In genomic region chr19:3880471-3881271, GRCh38 we compare ENCODE assay signal across 11 cellular contexts. TPM values are rescaled to one million over a fixed set of nuclear protein-coding genes. Genes with fewer than 3 reads are reported as not detected.
DNase-seq lines count a peak whose midpoint lies in the region; ATAC-seq, FAIRE-seq and TF ChIP-seq lines count a peak whose summit lies in the region.
"Had no signal": no experiment of that assay in that cellular context is flagged by ENCODE, and none has a peak within 500 bp of the region (broad histone marks: within the 10 kb centered on the region; RNA-seq: fewer than 3 reads in every experiment).

A gene with protein sequence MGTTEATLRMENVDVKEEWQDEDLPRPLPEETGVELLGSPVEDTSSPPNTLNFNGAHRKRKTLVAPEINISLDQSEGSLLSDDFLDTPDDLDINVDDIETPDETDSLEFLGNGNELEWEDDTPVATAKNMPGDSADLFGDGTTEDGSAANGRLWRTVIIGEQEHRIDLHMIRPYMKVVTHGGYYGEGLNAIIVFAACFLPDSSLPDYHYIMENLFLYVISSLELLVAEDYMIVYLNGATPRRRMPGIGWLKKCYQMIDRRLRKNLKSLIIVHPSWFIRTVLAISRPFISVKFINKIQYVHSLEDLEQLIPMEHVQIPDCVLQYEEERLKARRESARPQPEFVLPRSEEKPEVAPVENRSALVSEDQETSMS (plus strand): TSS chr19:3880685. CDS start chr19:3885768, 5,083 bp downstream.

- no peak for TF ChIP-seq CTCF in endothelial cell of umbilical vein (IDR thresholded peaks at IDR 0.05; ENCODE audit: extremely low read depth in 1 of 2, insufficient read depth in 1 of 2, low read depth in 1 of 2, low read length in 2 of 2)

- H3K27ac ChIP-seq in HUES48 (ENCODE audit: low read depth, low read length) = no peak within 1 kb of the TSS
- no peak within 1 kb of the TSS for H3K27ac ChIP-seq in endothelial cell of umbilical vein (ENCODE audit: insufficient read depth, low read depth, low read length)
- H3K27ac ChIP-seq: skin epidermis had no signal

- dilution Hi-C loops in endothelial cell of umbilical vein (cut with MboI; ENCODE audit: extremely low pct_ligation_motif_present, low sequenced_read_pairs) = no loop called here

- FAIRE-seq in endothelial cell of umbilical vein (lab: Jason Lieb, UNC) = no peak

- no peak within 1 kb of the TSS for H3K4me2 ChIP-seq in endothelial cell of umbilical vein (ENCODE audit: insufficient read depth, low read length)

- no TSS peak for BruUV-seq in endothelial cell of umbilical vein (replicated peaks; lab: Mats Ljungman, UMichigan)

- POLR2A ChIA-PET in endothelial cell of umbilical vein (lab: Charles Lee) = no interaction called here

- DNase-seq in NCI-H345 treated with DMSO at 0.1 percent for 48 hours (lab: John Stamatoyannopoulos, UW; ENCODE audit: unreplicated experiment) (peak; percentile 79), endothelial cell of umbilical vein (ENCODE audit: low read depth, low spot score) (no peak), putamen (ENCODE audit: low spot score) (peak; percentile 59), SHP77 (lab: John Stamatoyannopoulos, UW) (no peak), GM19240 (ENCODE audit: insufficient read length, low spot score) (no peak)
- DNase-seq: NCI-H1048 had no signal

- intact Hi-C loops in endothelial cell of umbilical vein (cut with micrococcal nuclease) = no loop called here

- no peaks in the 10 kb centered on the region for H4K20me1 ChIP-seq in endothelial cell of umbilical vein (replicated peaks; ENCODE audit: control insufficient read depth, extremely low read depth, insufficient read depth, low read length)

- CTCF ChIA-PET in endothelial cell of umbilical vein (lab: Charles Lee) = interaction anchor here (0.6 kb wide), 1 partner anchor 905 kb away, joined by 3 read pairs; no protein-coding TSS in a partner anchor

- H3K4me3 ChIP-seq in HUES48 (ENCODE audit: low read depth, low read length) (peak within 1 kb of the TSS; percentile 84), endothelial cell of umbilical vein (replicated peaks in 1 of 3; ENCODE audit: insufficient read depth in 1 of 3, low read depth in 1 of 3, low read length in 3 of 3) (no peak within 1 kb of the TSS)
- H3K4me3 ChIP-seq: skin epidermis had no signal

- no peak within 1 kb of the TSS for H2AFZ ChIP-seq in endothelial cell of umbilical vein (ENCODE audit: low read depth, low read length)

- H3K27me3 ChIP-seq in HUES48 (ENCODE audit: control insufficient read depth, insufficient read depth, low read length) (peaks cover 3% of the 10 kb centered on the region; the same call in 1 of the 2 replicates), endothelial cell of umbilical vein (ENCODE audit: control insufficient read depth in 2 of 2, insufficient read depth in 2 of 2, low read length in 2 of 2) (peaks cover 17% of the 10 kb centered on the region in 2 experiments)

- H3K79me2 ChIP-seq in endothelial cell of umbilical vein (ENCODE audit: control insufficient read depth, insufficient read depth, low read length) = no peaks in the 10 kb centered on the region

- H3K9ac ChIP-seq in HUES48 (ENCODE audit: low read depth, low read length) (peak within 1 kb of the TSS; percentile 55), endothelial cell of umbilical vein (replicated peaks; ENCODE audit: extremely low read depth, insufficient read depth, low read length) (no peak within 1 kb of the TSS)

- no peak for ATAC-seq in GM18498 (IDR thresholded peaks at IDR 0.05; ENCODE audit: unreplicated experiment)
- no peak for ATAC-seq in GM21447 (IDR thresholded peaks at IDR 0.05; ENCODE audit: unreplicated experiment)

- no peaks in the 10 kb centered on the region for H3K9me1 ChIP-seq in endothelial cell of umbilical vein (replicated peaks; ENCODE audit: control insufficient read depth, extremely low read depth, insufficient read depth, low read length)

- no peak for TF ChIP-seq POLR2A in endothelial cell of umbilical vein (IDR thresholded peaks at IDR 0.05; ENCODE audit: low read depth, low read length)

- H3K9me3 ChIP-seq in HUES48 (ENCODE audit: control insufficient read depth, insufficient read depth, low read length) (no peaks in the 10 kb centered on the region), endothelial cell of umbilical vein (replicated peaks; ENCODE audit: control insufficient read depth, insufficient read depth, low read length) (no peaks in the 10 kb centered on the region)

- peaks cover 2% of the 10 kb centered on the region; the same call in 1 of the 2 replicates for H3K36me3 ChIP-seq in HUES48 (ENCODE audit: control insufficient read depth, insufficient read depth, low read length)
- no peaks in the 10 kb centered on the region for H3K36me3 ChIP-seq in endothelial cell of umbilical vein (ENCODE audit: control insufficient read depth in 2 of 2, extremely low read depth in 1 of 2, insufficient read depth in 2 of 2, low read length in 2 of 2)

- H3K4me1 ChIP-seq in HUES48 (ENCODE audit: control insufficient read depth, insufficient read depth, low read length) (no peaks in the 10 kb centered on the region), endothelial cell of umbilical vein (ENCODE audit: control insufficient read depth, extremely low read depth, insufficient read depth, low read length) (no peaks in the 10 kb centered on the region)

TF ChIP-seq in endothelial cell of umbilical vein, 7 proteins besides CTCF, POLR2A, EP300 and RAD21:
- TF ChIP-seq JUN (IDR thresholded peaks at IDR 0.05; ENCODE audit: borderline replicate concordance, insufficient read depth, insufficient read length, low read depth) (no peak), EZH2 (IDR thresholded peaks at IDR 0.05; ENCODE audit: borderline replicate concordance, low read depth, low read length, severe bottlenecking) (peak; percentile 86)

RNA-seq across cellular contexts. Expression of the gene that starts here (rescaled TPM):
- total RNA-seq in endothelial cell of umbilical vein = not detected in 2 replicates
- polyA plus RNA-seq in endothelial cell of umbilical vein = 0.03 TPM in 1 of 2 replicates, not detected in the other
- polyA plus RNA-seq in endothelial cell of umbilical vein (2011; cell fraction: cytosol; rRNA removed) = not detected in 2 replicates
- not detected in 2 replicates for polyA plus RNA-seq in endothelial cell of umbilical vein (2011; cell fraction: nucleus; rRNA removed)
- polyA plus RNA-seq in endothelial cell of umbilical vein (2012) = not detected in 2 replicates
- not detected in 2 replicates for polyA minus RNA-seq in endothelial cell of umbilical vein
- polyA minus RNA-seq in endothelial cell of umbilical vein (2011; cell fraction: cytosol; rRNA and poly(A)+ RNA removed) = not detected
- not detected in 2 replicates for polyA minus RNA-seq in endothelial cell of umbilical vein (2011; cell fraction: nucleus; rRNA and poly(A)+ RNA removed)
- total RNA-seq: kidney epithelial cell had no signal

Comparison
In these comparisons a context has a peak if more than half of its experiments do, and no peak if none do; other contexts are left out.
1. DNase-seq: peak in NCI-H345 treated with DMSO at 0.1 percent for 48 hours (single experiment) and putamen (single experiment); none in endothelial cell of umbilical vein (single experiment), SHP77 (0 of 2) and GM19240 (single experiment).